In the genomic region with DNA sequence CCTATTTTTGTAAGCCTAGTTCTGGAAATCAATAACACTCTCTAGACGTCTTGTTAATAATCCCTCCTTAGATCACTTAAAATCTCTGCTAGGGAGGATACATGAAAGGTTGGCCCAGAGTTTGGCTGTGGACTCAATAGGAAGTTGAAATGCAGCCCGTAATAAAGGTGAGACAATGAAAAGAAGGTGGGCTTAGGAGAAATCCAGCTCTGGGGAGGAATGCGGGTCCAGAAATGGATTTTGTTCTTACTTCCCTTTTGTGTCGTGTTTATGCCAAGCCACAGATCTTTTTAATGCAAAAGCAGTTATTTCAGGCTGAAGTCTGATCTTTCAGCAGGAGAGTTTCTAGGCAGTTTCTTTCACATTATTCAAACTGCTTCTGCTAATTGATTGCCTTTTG, we compare ENCODE assay signal across 22 cellular contexts.
"Had no signal": no experiment of that assay in that cellular context is flagged by ENCODE, and none has a peak within 500 bp of the region (broad histone marks: within the 10 kb centered on the region; RNA-seq: fewer than 3 reads in every experiment).

No MANE protein-coding gene starts in this region.

- H3K4me1 ChIP-seq: colonic mucosa, gastrocnemius medialis, prostate gland had no signal

- H3K36me3 Mint-ChIP-seq: activated naive CD8-positive, alpha-beta T cell treated with anti-CD3 and anti-CD28 coated beads for 36 hours; naive thymus-derived CD4-positive, alpha-beta T cell; neural progenitor cell; stimulated activated naive B cell treated with anti-CD40 and anti-IgM and Interleukin-4, amounts not matched to agents 10 μg/mL and 1 μg/mL and 100 μg/mL, for 72 hours had no signal

- H2AFZ ChIP-seq: neural progenitor cell had no signal

- H3K27me3 Mint-ChIP-seq: effector memory CD8-positive, alpha-beta T cell had no signal

- H3K4me2 ChIP-seq: neural progenitor cell had no signal

- H3K36me3 ChIP-seq: colonic mucosa, esophagus squamous epithelium, gastrocnemius medialis, neural progenitor cell, prostate gland had no signal

- H3K27me3 ChIP-seq: colonic mucosa, dorsolateral prefrontal cortex, esophagus squamous epithelium, gastrocnemius medialis, neural progenitor cell had no signal

- DNase-seq: activated B cell treated with CpG ODN at 0.5 μM for 24 hours; activated CD4-positive, alpha-beta T cell treated with anti-CD3 and anti-CD28 coated beads for 36 hours; activated CD4-positive, alpha-beta T cell treated with anti-CD3 and anti-CD28 coated beads, Interleukin-2, amount 50 U/mL, for 48 hours; activated naive CD4-positive, alpha-beta T cell treated with Interleukin-2 at 50 U/mL for 16 hours; activated naive CD8-positive, alpha-beta T cell treated with anti-CD3 and anti-CD28 coated beads for 36 hours; activated T-cell treated with anti-CD3 and anti-CD28 coated beads, Interleukin-2, amount 50 U/mL, for 48 hours; colonic mucosa; dorsolateral prefrontal cortex; effector memory CD8-positive, alpha-beta T cell; esophagus squamous epithelium; gastrocnemius medialis; head of caudate nucleus; hypothalamus; left ventricle myocardium superior; naive thymus-derived CD4-positive, alpha-beta T cell; stimulated activated CD4-positive, alpha-beta T cell treated with anti-CD3 and anti-CD28 coated beads, Interleukin-2, amount 100 ng/mL, for 48 hours; stimulated activated CD8-positive, alpha-beta memory T cell treated with anti-CD3 and anti-CD28 coated beads, Interleukin-4, amount 100 ng/mL, for 48 hours; stimulated activated naive B cell treated with anti-CD40 and anti-IgM and Interleukin-4, amounts not matched to agents 10 μg/mL and 1 μg/mL and 100 μg/mL, for 72 hours; T-helper 9 cell; trophoblast cell had no signal

- H3K4me1 Mint-ChIP-seq: activated B cell treated with CpG ODN at 0.5 μM for 24 hours; stimulated activated naive B cell treated with anti-CD40 and anti-IgM and Interleukin-4, amounts not matched to agents 10 μg/mL and 1 μg/mL and 100 μg/mL, for 72 hours had no signal

- H3K9ac ChIP-seq: neural progenitor cell had no signal

- H3K4me3 Mint-ChIP-seq: activated B cell treated with CpG ODN at 0.5 μM for 24 hours; activated CD4-positive, alpha-beta T cell treated with anti-CD3 and anti-CD28 coated beads for 36 hours; activated naive CD8-positive, alpha-beta T cell treated with anti-CD3 and anti-CD28 coated beads for 36 hours; effector memory CD8-positive, alpha-beta T cell; naive thymus-derived CD4-positive, alpha-beta T cell; neural progenitor cell; stimulated activated naive B cell treated with anti-CD40 and anti-IgM and Interleukin-4, amounts not matched to agents 10 μg/mL and 1 μg/mL and 100 μg/mL, for 72 hours had no signal

- H3K4me3 ChIP-seq: colonic mucosa, dorsolateral prefrontal cortex, esophagus squamous epithelium, gastrocnemius medialis, neural progenitor cell, prostate gland had no signal

- H3K9me3 Mint-ChIP-seq: activated B cell treated with CpG ODN at 0.5 μM for 24 hours; activated naive CD8-positive, alpha-beta T cell treated with anti-CD3 and anti-CD28 coated beads for 36 hours; effector memory CD8-positive, alpha-beta T cell; naive thymus-derived CD4-positive, alpha-beta T cell; neural progenitor cell; stimulated activated naive B cell treated with anti-CD40 and anti-IgM and Interleukin-4, amounts not matched to agents 10 μg/mL and 1 μg/mL and 100 μg/mL, for 72 hours had no signal

- H3K9me3 ChIP-seq: colonic mucosa, esophagus squamous epithelium, gastrocnemius medialis, prostate gland had no signal

- H3K27ac ChIP-seq: colonic mucosa, dorsolateral prefrontal cortex, esophagus squamous epithelium, gastrocnemius medialis, neural progenitor cell, prostate gland had no signal

- H3K27ac Mint-ChIP-seq: activated B cell treated with CpG ODN at 0.5 μM for 24 hours; activated CD4-positive, alpha-beta T cell treated with anti-CD3 and anti-CD28 coated beads for 36 hours; activated naive CD8-positive, alpha-beta T cell treated with anti-CD3 and anti-CD28 coated beads for 36 hours; effector memory CD8-positive, alpha-beta T cell; naive thymus-derived CD4-positive, alpha-beta T cell; neural progenitor cell; stimulated activated naive B cell treated with anti-CD40 and anti-IgM and Interleukin-4, amounts not matched to agents 10 μg/mL and 1 μg/mL and 100 μg/mL, for 72 hours had no signal
